ENCODE assay signal across 30 cellular contexts in genomic region chr3:108548304-108548703, GRCh38. TPM values are rescaled to one million over a fixed set of nuclear protein-coding genes. Genes with fewer than 3 reads are reported as not detected.
DNase-seq lines count a peak whose midpoint lies in the region; ATAC-seq and TF ChIP-seq lines count a peak whose summit lies in the region.
"Had no signal": no experiment of that assay in that cellular context is flagged by ENCODE, and none has a peak within 500 bp of the region (broad histone marks: within the 10 kb centered on the region; RNA-seq: fewer than 3 reads in every experiment).

No MANE protein-coding gene starts in this region.

- ATAC-seq in HG03196 (IDR thresholded peaks at IDR 0.05; ENCODE audit: unreplicated experiment) = no peak
- ATAC-seq in activated T-helper 17 cell treated with anti-CD3 and anti-CD28 coated beads, Interleukin-2, amount 50 U/mL, for 72 hours (replicated peaks) = no peak
- ATAC-seq: CD8-positive, alpha-beta T cell; effector memory CD8-positive, alpha-beta T cell; esophagus mucosa had no signal

- H3K4me3 ChIP-seq in choroid plexus epithelial cell (ENCODE audit: low read depth, low read length) (no peak overlapping the region), fibroblast of villous mesenchyme (ENCODE audit: low read depth, low read length) (no peak overlapping the region)
- H3K4me3 ChIP-seq: cardiac muscle cell, coronary artery had no signal

- peak overlapping the region; percentile 76 for H3K27ac ChIP-seq in 22Rv1
- H3K27ac ChIP-seq: cardiac muscle cell, coronary artery had no signal

- peak; percentile 4 for DNase-seq in HFFc6
- DNase-seq in choroid plexus epithelial cell (ENCODE audit: low read depth) = peak; percentile 55
- peak; percentile 59 for DNase-seq in fibroblast of villous mesenchyme (ENCODE audit: low read depth)
- DNase-seq in SIG-M5 (lab: John Stamatoyannopoulos, UW) = no peak
- DNase-seq in stimulated activated CD4-positive, alpha-beta T cell treated with anti-CD3 and anti-CD28 coated beads, Interleukin-4, amount 100 ng/mL, for 1 hour = no peak
- DNase-seq: activated CD4-positive, alpha-beta T cell treated with anti-CD3 and anti-CD28 coated beads, Interleukin-2, amount 10 ng/mL, durations not matched to agents 7 days and 5 days; activated effector memory CD4-positive, alpha-beta T cell treated with anti-CD3 and anti-CD28 coated beads, Interleukin-2, amount 50 U/mL, for 16 hours; aorta; BE2C; CD8-positive, alpha-beta T cell; effector memory CD8-positive, alpha-beta T cell; H7; hypothalamus; Karpas-422; MV-4-11; NCI-H1436; NCI-H2081; NCI-H226; NCI-H748 treated with DMSO at 0.1 percent for 48 hours; nephron progenitor cell; small intestine; stimulated activated naive CD4-positive, alpha-beta T cell treated with Interleukin-2 at 50 U/mL for 16 hours; T1000 had no signal

- H3K27ac Mint-ChIP-seq in HFFc6 = 0 out of 2 replicates have a peak overlapping the region, but pooled peaks have one; percentile 30
- no peak overlapping the region for H3K27ac Mint-ChIP-seq in activated T-helper 17 cell treated with anti-CD3 and anti-CD28 coated beads, Interleukin-2, amount 50 U/mL, for 72 hours
- H3K27ac Mint-ChIP-seq: activated CD4-positive, alpha-beta T cell treated with anti-CD3 and anti-CD28 coated beads, Interleukin-2, amount 10 ng/mL, durations not matched to agents 7 days and 5 days; activated naive CD8-positive, alpha-beta T cell; CD8-positive, alpha-beta T cell; effector memory CD8-positive, alpha-beta T cell; nephron progenitor cell had no signal

- peaks cover 28% of the 10 kb centered on the region for H3K4me1 Mint-ChIP-seq in HFFc6 (ENCODE audit: low read depth)
- H3K4me1 Mint-ChIP-seq in activated T-helper 17 cell treated with anti-CD3 and anti-CD28 coated beads, Interleukin-2, amount 50 U/mL, for 72 hours = peaks cover 10% of the 10 kb centered on the region
- H3K4me1 Mint-ChIP-seq: nephron progenitor cell had no signal

- TF ChIP-seq CTCF in 22Rv1 (IDR thresholded peaks at IDR 0.05) = no peak
- TF ChIP-seq CTCF in HFFc6 (IDR thresholded peaks at IDR 0.05) = no peak
- TF ChIP-seq CTCF in choroid plexus epithelial cell (conservative IDR thresholded peaks at IDR 0.05; ENCODE audit: low read depth, low read length) = no peak
- no peak for TF ChIP-seq CTCF in fibroblast of villous mesenchyme (IDR thresholded peaks at IDR 0.05; ENCODE audit: insufficient read depth, low read depth, low read length)

- no peaks in the 10 kb centered on the region for H3K27me3 Mint-ChIP-seq in HFFc6 (ENCODE audit: insufficient read depth)
- H3K27me3 Mint-ChIP-seq in activated T-helper 17 cell treated with anti-CD3 and anti-CD28 coated beads, Interleukin-2, amount 50 U/mL, for 72 hours = no peaks in the 10 kb centered on the region
- H3K27me3 Mint-ChIP-seq: activated CD4-positive, alpha-beta T cell treated with anti-CD3 and anti-CD28 coated beads, Interleukin-2, amount 10 ng/mL, durations not matched to agents 7 days and 5 days; activated naive CD8-positive, alpha-beta T cell; effector memory CD8-positive, alpha-beta T cell had no signal

- no peak overlapping the region for H3K4me3 Mint-ChIP-seq in HFFc6
- H3K4me3 Mint-ChIP-seq in activated T-helper 17 cell treated with anti-CD3 and anti-CD28 coated beads, Interleukin-2, amount 50 U/mL, for 72 hours = no peak overlapping the region
- H3K4me3 Mint-ChIP-seq: activated CD4-positive, alpha-beta T cell treated with anti-CD3 and anti-CD28 coated beads, Interleukin-2, amount 10 ng/mL, durations not matched to agents 7 days and 5 days; activated naive CD8-positive, alpha-beta T cell; CD8-positive, alpha-beta T cell; effector memory CD8-positive, alpha-beta T cell; nephron progenitor cell had no signal

- H3K9me3 Mint-ChIP-seq in HFFc6 = no peaks in the 10 kb centered on the region
- no peaks in the 10 kb centered on the region for H3K9me3 Mint-ChIP-seq in activated T-helper 17 cell treated with anti-CD3 and anti-CD28 coated beads, Interleukin-2, amount 50 U/mL, for 72 hours
- H3K9me3 Mint-ChIP-seq: activated CD4-positive, alpha-beta T cell treated with anti-CD3 and anti-CD28 coated beads, Interleukin-2, amount 10 ng/mL, durations not matched to agents 7 days and 5 days; effector memory CD8-positive, alpha-beta T cell; nephron progenitor cell had no signal

- H3K36me3 Mint-ChIP-seq in HFFc6 (ENCODE audit: low read depth) = peaks cover 16% of the 10 kb centered on the region
- peaks cover 31% of the 10 kb centered on the region for H3K36me3 Mint-ChIP-seq in activated T-helper 17 cell treated with anti-CD3 and anti-CD28 coated beads, Interleukin-2, amount 50 U/mL, for 72 hours (ENCODE audit: low read depth)

RNA-seq across cellular contexts. Expression of gene MYH15, which starts 37.9 kb away (rescaled TPM):
- under 1 TPM; 0.19 to 0.59 (median 0.31) TPM for total RNA-seq in HFFc6 (2021; fragmentation: NEBNext Ultra II Directional; extraction: Animal tissue kit (Norgen Biotek cat#: 25700))
- total RNA-seq in fibroblast of villous mesenchyme = under 0.01 TPM in 2 replicates
- under 1 TPM; 0.26 to 0.42 TPM for total RNA-seq in activated T-helper 17 cell treated with anti-CD3 and anti-CD28 coated beads, Interleukin-2, amount 50 U/mL, for 72 hours

RNA-seq across cellular contexts. Expression of gene CIP2A, which starts 40.9 kb away (rescaled TPM):
- total RNA-seq in HFFc6 (2021; fragmentation: NEBNext Ultra II Directional; extraction: Animal tissue kit (Norgen Biotek cat#: 25700)) = 10 to 100 TPM; 11.6 to 29.8 (median 26.5) TPM
- 17.1 and 28.9 TPM in 2 replicates for total RNA-seq in fibroblast of villous mesenchyme
- total RNA-seq in activated T-helper 17 cell treated with anti-CD3 and anti-CD28 coated beads, Interleukin-2, amount 50 U/mL, for 72 hours = 10 to 100 TPM; 35.4 to 55.7 TPM

RNA-seq across cellular contexts. Expression of gene DZIP3, which starts 41.2 kb away (rescaled TPM):
- total RNA-seq in HFFc6 (2021; fragmentation: NEBNext Ultra II Directional; extraction: Animal tissue kit (Norgen Biotek cat#: 25700)) = 10 to 100 TPM in 5 of 6 experiments, 1 to 10 TPM in 1; 9.0 to 13.1 (median 11.9) TPM
- total RNA-seq in fibroblast of villous mesenchyme = 13.2 and 19.4 TPM in 2 replicates
- total RNA-seq in activated T-helper 17 cell treated with anti-CD3 and anti-CD28 coated beads, Interleukin-2, amount 50 U/mL, for 72 hours = 10 to 100 TPM in 1 of 2 donors, 1 to 10 TPM in 1; 9.7 to 19.7 TPM

Comparison
In these comparisons a context has a peak if more than half of its experiments do, and no peak if none do; other contexts are left out.
1. DNase-seq: peak in HFFc6 (single experiment), choroid plexus epithelial cell (single experiment) and fibroblast of villous mesenchyme (single experiment); none in SIG-M5 (single experiment) and stimulated activated CD4-positive, alpha-beta T cell treated with anti-CD3 and anti-CD28 coated beads, Interleukin-4, amount 100 ng/mL, for 1 hour (single experiment).